In the genomic region with DNA sequence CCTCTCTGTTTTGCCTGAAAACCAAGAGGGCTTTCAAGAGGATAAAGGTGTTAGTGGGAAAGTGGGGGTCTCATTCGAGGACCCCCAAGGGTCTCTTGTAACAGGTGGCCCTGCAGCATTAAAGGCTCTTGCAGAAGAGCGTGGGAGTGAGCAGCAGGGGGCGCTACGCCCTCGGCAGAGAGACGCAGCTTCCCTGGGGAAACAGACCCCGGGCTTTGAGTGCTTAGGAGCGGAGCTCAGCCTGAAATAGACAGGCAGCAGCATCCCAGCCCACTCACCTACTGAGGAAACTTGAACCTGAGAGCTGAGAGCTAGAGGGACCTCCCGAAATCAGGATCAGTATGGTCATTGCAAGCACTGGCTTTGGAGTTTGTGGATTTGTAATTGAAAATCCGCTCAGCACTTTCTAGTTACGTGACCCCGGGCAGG, we compare ENCODE assay signal across 8 cellular contexts. TPM values are rescaled to one million over a fixed set of nuclear protein-coding genes. Genes with fewer than 3 reads are reported as not detected.
DNase-seq lines count a peak whose midpoint lies in the region; ATAC-seq and TF ChIP-seq lines count a peak whose summit lies in the region.

No MANE protein-coding gene starts in this region.

- peak; percentile 42 for ATAC-seq in activated T-helper 17 cell treated with anti-CD3 and anti-CD28 coated beads, Interleukin-2, amount 50 U/mL, for 72 hours (replicated peaks)
- ATAC-seq in GM19397 (IDR thresholded peaks at IDR 0.05; ENCODE audit: unreplicated experiment) (no peak), HG03378 (IDR thresholded peaks at IDR 0.05; ENCODE audit: unreplicated experiment) (no peak)

- TF ChIP-seq POLR2A in prostate gland (IDR thresholded peaks at IDR 0.05) = no peak

- H3K4me3 ChIP-seq in HAP-1 (no peak overlapping the region), cardiac muscle cell (no peak overlapping the region), prostate gland (no peak overlapping the region)

- H3K27me3 ChIP-seq in HAP-1 (ENCODE audit: low read depth) (no peaks in the 10 kb centered on the region), cardiac muscle cell (peaks cover 12% of the 10 kb centered on the region), prostate gland (replicated peaks; ENCODE audit: insufficient read depth) (no peaks in the 10 kb centered on the region)

- H3K27me3 Mint-ChIP-seq in CD14-positive monocyte (ENCODE audit: low read depth in 3 of 3) = peaks cover 4 to 7% (median 5%) of the 10 kb centered on the region in 3 donors
- no peaks in the 10 kb centered on the region for H3K27me3 Mint-ChIP-seq in activated T-helper 17 cell treated with anti-CD3 and anti-CD28 coated beads, Interleukin-2, amount 50 U/mL, for 72 hours

- in situ Hi-C loops in HAP-1 (cut with MboI; ENCODE audit: low sequenced_read_pairs) = loop anchor here (5.0 to 10.0 kb wide), 2 partner anchors 1009 to 1107 kb away; no protein-coding TSS in a partner anchor

- H3K9me3 Mint-ChIP-seq in CD14-positive monocyte = peaks cover 3 to 8% (median 5%) of the 10 kb centered on the region in 7 donors
- H3K9me3 Mint-ChIP-seq in activated T-helper 17 cell treated with anti-CD3 and anti-CD28 coated beads, Interleukin-2, amount 50 U/mL, for 72 hours = peaks cover 4% of the 10 kb centered on the region

- H3K9me3 ChIP-seq in HAP-1 (no peaks in the 10 kb centered on the region), cardiac muscle cell (ENCODE audit: low read depth) (no peaks in the 10 kb centered on the region), prostate gland (no peaks in the 10 kb centered on the region)

- 34% methylated on average over 12 of the region's 12 CpGs for WGBS in prostate gland

- peak; percentile 98 for TF ChIP-seq CTCF in CD14-positive monocyte (IDR thresholded peaks at IDR 0.05)
- peak; percentile 95 for TF ChIP-seq CTCF in cardiac muscle cell (IDR thresholded peaks at IDR 0.05; ENCODE audit: low read depth, low read length)
- peak; percentile 55 to 88 (median 76) for TF ChIP-seq CTCF in prostate gland (IDR thresholded peaks at IDR 0.05)

- H3K4me1 Mint-ChIP-seq in CD14-positive monocyte = peaks cover 7% of the 10 kb centered on the region
- H3K4me1 Mint-ChIP-seq in activated T-helper 17 cell treated with anti-CD3 and anti-CD28 coated beads, Interleukin-2, amount 50 U/mL, for 72 hours = no peaks in the 10 kb centered on the region

- H3K36me3 Mint-ChIP-seq in CD14-positive monocyte = no peaks in the 10 kb centered on the region
- H3K36me3 Mint-ChIP-seq in activated T-helper 17 cell treated with anti-CD3 and anti-CD28 coated beads, Interleukin-2, amount 50 U/mL, for 72 hours (ENCODE audit: low read depth) = no peaks in the 10 kb centered on the region

- H3K27ac Mint-ChIP-seq in CD14-positive monocyte = no peak overlapping the region
- no peak overlapping the region for H3K27ac Mint-ChIP-seq in activated T-helper 17 cell treated with anti-CD3 and anti-CD28 coated beads, Interleukin-2, amount 50 U/mL, for 72 hours

- intact Hi-C loops in CD14-positive monocyte (cut with micrococcal nuclease) (loop anchor here (5.0 to 10.0 kb wide), 6 partner anchors 587 to 1337 kb away; a partner anchor contains a TSS), prostate gland (cut with DNase I) (loop anchor here (5.0 kb wide), 1 partner anchor 1009 kb away; no protein-coding TSS in a partner anchor)

- no peak overlapping the region for H3K4me3 Mint-ChIP-seq in CD14-positive monocyte
- no peak overlapping the region for H3K4me3 Mint-ChIP-seq in activated T-helper 17 cell treated with anti-CD3 and anti-CD28 coated beads, Interleukin-2, amount 50 U/mL, for 72 hours

- peaks cover 3% of the 10 kb centered on the region; the same call in 1 of the 2 replicates for H3K4me1 ChIP-seq in HAP-1
- no peaks in the 10 kb centered on the region for H3K4me1 ChIP-seq in cardiac muscle cell (ENCODE audit: low read depth)
- H3K4me1 ChIP-seq in prostate gland (replicated peaks) = no peaks in the 10 kb centered on the region

- DNase-seq in CD14-positive monocyte (ENCODE audit: low spot score) = no peak
- peak; percentile 84 to 93 for DNase-seq in HAP-1 (ENCODE audit: low spot score in 2 of 2)
- peak; percentile 53 for DNase-seq in NCI-H774 (lab: John Stamatoyannopoulos, UW)
- peak; percentile 75 to 88 for DNase-seq in cardiac muscle cell (ENCODE audit: low read depth in 1 of 2, low spot score in 1 of 2)
- peak; percentile 43 for DNase-seq in prostate gland (ENCODE audit: low spot score)

- H3K36me3 ChIP-seq in HAP-1 (replicated peaks) = no peaks in the 10 kb centered on the region
- no peaks in the 10 kb centered on the region for H3K36me3 ChIP-seq in cardiac muscle cell
- no peaks in the 10 kb centered on the region for H3K36me3 ChIP-seq in prostate gland

- H3K27ac ChIP-seq in cardiac muscle cell = no peak overlapping the region
- no peak overlapping the region for H3K27ac ChIP-seq in prostate gland

RNA-seq across cellular contexts. Expression of a gene that starts 25.7 kb away (rescaled TPM):
- 1,000 to 10,000 TPM; 1,177 to 1,235 TPM for polyA plus RNA-seq in CD14-positive monocyte
- total RNA-seq in activated T-helper 17 cell treated with anti-CD3 and anti-CD28 coated beads, Interleukin-2, amount 50 U/mL, for 72 hours = 1,000 to 10,000 TPM; 1,985 to 2,291 TPM
- 303 and 361 TPM in 2 replicates for total RNA-seq in cardiac muscle cell
- polyA plus RNA-seq in cardiac muscle cell = 967 and 994 TPM in 2 replicates
- total RNA-seq in prostate gland = 100 to 1,000 TPM; 593 to 930 TPM
